1 cellular context compared by ENCODE assay signal in the genomic region with DNA sequence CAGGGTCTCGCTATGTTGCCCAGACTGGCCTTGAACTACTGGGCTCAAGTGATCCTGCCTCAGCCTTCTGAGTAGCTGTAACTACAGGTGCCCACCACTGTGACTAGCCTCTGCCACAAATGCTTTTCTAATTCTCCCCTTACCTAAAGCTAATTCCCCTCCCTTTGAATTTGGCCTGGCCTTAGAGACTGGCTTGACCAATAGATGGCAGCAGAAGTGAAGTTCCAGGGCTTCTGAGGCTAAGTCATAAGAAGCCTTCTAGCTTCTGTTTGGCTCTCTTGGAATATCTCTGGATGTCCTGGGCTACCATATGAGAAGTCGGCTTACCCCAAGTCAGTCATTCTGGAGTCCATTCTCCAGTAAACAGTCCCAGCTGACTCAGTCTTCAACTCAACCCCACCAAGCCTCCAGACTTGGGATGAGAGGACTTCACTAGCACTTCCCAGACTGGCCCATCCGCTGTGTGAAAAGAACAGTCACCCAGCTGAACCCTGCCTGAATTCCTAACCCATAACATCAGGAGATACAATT.
TF ChIP-seq lines count a peak whose summit lies in the region.

No MANE protein-coding gene starts in this region.

TF ChIP-seq in WTC11, 78 proteins besides CTCF, POLR2A, EP300 and RAD21 (continued from another document):
- no peak for TF ChIP-seq IRF2 (CRISPR knock-in tag; IDR thresholded peaks at IDR 0.05; ENCODE audit: borderline replicate concordance, low read depth)
- TF ChIP-seq TCF7 (CRISPR knock-in tag; IDR thresholded peaks at IDR 0.05; ENCODE audit: low read depth), result no peak
- no peak for TF ChIP-seq CBFB (CRISPR knock-in tag; IDR thresholded peaks at IDR 0.05; ENCODE audit: low read depth)
